Comparison of ENCODE assay signal across 11 cellular contexts in genomic region chr16:11582157-11582814, GRCh38. TPM values are rescaled to one million over a fixed set of nuclear protein-coding genes. Genes with fewer than 3 reads are reported as not detected.
A peak's percentile ranks its signal among the peaks of the same experiment; 100 is the strongest.
DNase-seq lines count a peak whose midpoint lies in the region; TF ChIP-seq lines count a peak whose summit lies in the region.
"Had no signal": no experiment of that assay in that cellular context is flagged by ENCODE, and none has a peak within 500 bp of the region (broad histone marks: within the 10 kb centered on the region; RNA-seq: fewer than 3 reads in every experiment).

No MANE protein-coding gene starts in this region.

- POLR2A ChIA-PET in activated CD4-positive, alpha-beta T cell treated with anti-CD3 and anti-CD28 coated beads, Interleukin-2, amount 10 ng/mL, durations not matched to agents 7 days and 5 days (lab: Charles Lee) = no interaction called here

- TF ChIP-seq CTCF in fibroblast of pulmonary artery (IDR thresholded peaks at IDR 0.05; ENCODE audit: low read length, missing control alignments) = no peak

- H3K9ac ChIP-seq in NT2/D1 (ENCODE audit: insufficient read length, low read depth) (peak overlapping the region; percentile 44), subcutaneous abdominal adipose tissue (ENCODE audit: low read length in 5 of 5) (no peak overlapping the region)

- H3K4me1 Mint-ChIP-seq in activated CD4-positive, alpha-beta T cell treated with anti-CD3 and anti-CD28 coated beads, Interleukin-2, amount 10 ng/mL, durations not matched to agents 7 days and 5 days = peaks cover 70% of the 10 kb centered on the region

- peak overlapping the region; percentile 99 for H3K27ac ChIP-seq in subcutaneous abdominal adipose tissue (ENCODE audit: low read depth, low read length)
- H3K27ac ChIP-seq: HL-60, SK-N-MC had no signal

- DNase-seq in activated CD4-positive, alpha-beta T cell treated with anti-CD3 and anti-CD28 coated beads, Interleukin-2, amount 10 ng/mL, durations not matched to agents 7 days and 5 days = no peak
- no peak for DNase-seq in activated CD4-positive, alpha-beta T cell treated with anti-CD3 and anti-CD28 coated beads for 4 hours
- DNase-seq in NT2/D1 (ENCODE audit: low read depth, low spot score) = peak; percentile 63
- DNase-seq in fibroblast of pulmonary artery (ENCODE audit: low read depth) = no peak
- DNase-seq in effector CD4-positive, alpha-beta T cell = no peak
- DNase-seq in D341Med (ENCODE audit: low spot score) = no peak
- DNase-seq in NCI-H2029 treated with DMSO at 0.1 percent for 48 hours (lab: John Stamatoyannopoulos, UW) = no peak
- DNase-seq: NCI-H2171 had no signal

- peak overlapping the region; percentile 65 for H3K4me3 Mint-ChIP-seq in activated CD4-positive, alpha-beta T cell treated with anti-CD3 and anti-CD28 coated beads, Interleukin-2, amount 10 ng/mL, durations not matched to agents 7 days and 5 days

- H3K9me3 ChIP-seq in NT2/D1 (ENCODE audit: insufficient read depth, low read length) (peaks cover 12% of the 10 kb centered on the region; the same call in 1 of the 2 replicates), subcutaneous abdominal adipose tissue (ENCODE audit: control insufficient read depth in 5 of 5, low read length in 5 of 5) (no peaks in the 10 kb centered on the region)

- H3K27ac Mint-ChIP-seq in activated CD4-positive, alpha-beta T cell treated with anti-CD3 and anti-CD28 coated beads, Interleukin-2, amount 10 ng/mL, durations not matched to agents 7 days and 5 days = peak overlapping the region; percentile 39

- H3K4me1 ChIP-seq in NT2/D1 (ENCODE audit: insufficient read depth, insufficient read length) (peaks cover 8% of the 10 kb centered on the region), subcutaneous abdominal adipose tissue (ENCODE audit: control insufficient read depth in 5 of 5, insufficient read depth in 5 of 5, low read length in 5 of 5) (peaks cover 4 to 54% (median 44%) of the 10 kb centered on the region in 5 donors)

- H3K4me3 ChIP-seq in NT2/D1 (ENCODE audit: insufficient read length, low read depth) = no peak overlapping the region
- peak overlapping the region; percentile 78 for H3K4me3 ChIP-seq in fibroblast of pulmonary artery (replicated peaks; ENCODE audit: low read depth, low read length)
- H3K4me3 ChIP-seq in subcutaneous abdominal adipose tissue (ENCODE audit: low read depth in 1 of 5, low read length in 5 of 5) = no peak overlapping the region
- H3K4me3 ChIP-seq: SK-N-MC had no signal

- CTCF ChIA-PET in activated CD4-positive, alpha-beta T cell treated with anti-CD3 and anti-CD28 coated beads, Interleukin-2, amount 10 ng/mL, durations not matched to agents 7 days and 5 days (lab: Charles Lee) = interaction anchor here (0.6 to 2.0 kb wide), 5 partner anchors 9 to 309 kb away, joined by 3 to 10 read pairs (median 5); partner anchors contain the start of gene PRM3

- H3K27me3 Mint-ChIP-seq in activated CD4-positive, alpha-beta T cell treated with anti-CD3 and anti-CD28 coated beads, Interleukin-2, amount 10 ng/mL, durations not matched to agents 7 days and 5 days = peaks cover under 1% of the 10 kb centered on the region

- H3K36me3 ChIP-seq in NT2/D1 (ENCODE audit: insufficient read depth, insufficient read length, low read length) (peaks cover 18% of the 10 kb centered on the region), subcutaneous abdominal adipose tissue (ENCODE audit: control insufficient read depth in 5 of 5, insufficient read depth in 5 of 5, low read length in 5 of 5) (peaks cover 0 to 8% (median 0%) of the 10 kb centered on the region in 5 donors)

- H3K9me3 Mint-ChIP-seq in activated CD4-positive, alpha-beta T cell treated with anti-CD3 and anti-CD28 coated beads, Interleukin-2, amount 10 ng/mL, durations not matched to agents 7 days and 5 days = no peaks in the 10 kb centered on the region

- H3K27me3 ChIP-seq in NT2/D1 (ENCODE audit: insufficient read depth, insufficient read length) (no peaks in the 10 kb centered on the region), subcutaneous abdominal adipose tissue (ENCODE audit: control insufficient read depth in 5 of 5, insufficient read depth in 4 of 5, low read length in 5 of 5) (no peaks in the 10 kb centered on the region)

- peaks cover 54% of the 10 kb centered on the region for H3K36me3 Mint-ChIP-seq in activated CD4-positive, alpha-beta T cell treated with anti-CD3 and anti-CD28 coated beads, Interleukin-2, amount 10 ng/mL, durations not matched to agents 7 days and 5 days (ENCODE audit: low read depth)

RNA-seq across cellular contexts. Expression of gene LITAF, which starts 4.4 kb away (rescaled TPM):
- total RNA-seq in activated CD4-positive, alpha-beta T cell treated with anti-CD3 and anti-CD28 coated beads, Interleukin-2, amount 10 ng/mL, durations not matched to agents 7 days and 5 days = 100 to 1,000 TPM; 133 to 141 TPM
